ENCODE assay signal across 17 cellular contexts in the genomic region with DNA sequence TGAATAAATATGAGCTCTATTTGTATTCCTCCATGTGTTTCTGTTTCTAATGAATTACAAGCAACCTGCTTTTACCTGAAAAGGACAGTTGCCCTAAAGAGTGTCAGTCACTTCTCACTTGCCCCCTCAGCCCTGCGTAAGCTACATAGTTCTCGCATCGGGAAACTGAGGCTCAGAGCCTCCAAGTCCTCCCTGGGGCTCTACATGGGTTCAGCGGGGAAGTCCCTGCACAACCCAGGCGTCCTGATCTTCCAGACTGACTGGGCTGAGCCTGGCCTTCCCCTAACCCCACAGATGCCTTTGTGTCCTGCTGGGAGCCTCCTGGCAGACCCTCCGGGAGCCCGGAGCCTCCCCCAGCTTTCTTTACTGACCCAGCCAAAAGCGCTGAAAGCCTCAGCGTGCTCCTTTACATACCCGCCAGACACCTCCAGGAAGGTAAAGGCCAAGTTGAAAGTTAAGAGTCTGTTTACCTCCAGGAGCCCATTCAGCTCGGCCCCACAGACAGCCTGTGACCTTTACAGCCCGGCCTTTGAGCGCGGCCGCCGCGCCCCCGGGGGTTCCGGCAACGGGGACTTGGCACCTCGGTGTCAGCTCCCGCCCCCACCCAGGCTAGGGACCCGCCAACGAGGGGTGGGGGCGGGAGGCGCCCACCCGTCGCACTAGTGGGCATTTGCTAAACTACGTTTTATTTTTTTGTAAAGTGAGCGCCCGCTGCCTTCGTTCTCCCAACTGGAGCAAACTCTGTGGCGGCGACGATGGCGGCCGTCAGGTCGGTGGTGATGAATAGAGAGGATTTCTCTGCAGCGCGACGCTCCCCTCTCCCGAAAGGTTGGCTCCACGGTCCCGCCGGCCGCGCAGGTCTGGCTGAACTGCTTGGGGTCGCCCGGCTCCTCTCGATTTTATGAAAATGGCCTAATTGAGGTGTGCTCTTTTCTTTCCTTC. TPM values are rescaled to one million over a fixed set of nuclear protein-coding genes. Genes with fewer than 3 reads are reported as not detected.
DNase-seq lines count a peak whose midpoint lies in the region; ATAC-seq, FAIRE-seq and TF ChIP-seq lines count a peak whose summit lies in the region.
"Had no signal": no experiment of that assay in that cellular context is flagged by ENCODE, and none has a peak within 500 bp of the region (broad histone marks: within the 10 kb centered on the region; RNA-seq: fewer than 3 reads in every experiment).

No MANE protein-coding gene starts in this region.

- TF ChIP-seq CTCF in Calu3 (IDR thresholded peaks at IDR 0.05; ENCODE audit: unreplicated experiment) (no peak), K562 (IDR thresholded peaks at IDR 0.05 in 2 of 3, conservative IDR thresholded peaks at IDR 0.05 in 1 of 3; ENCODE audit: insufficient read depth in 2 of 3, low read depth in 1 of 3, low read length in 3 of 3) (no peak)

- H3K4me3 ChIP-seq in HUES6 (ENCODE audit: low read depth, low read length) (peak overlapping the region; percentile 34; the same call in 1 of the 2 replicates), K562 (no peak overlapping the region)
- H3K4me3 ChIP-seq: cardiac muscle cell, right atrium auricular region had no signal

- H3K9me3 ChIP-seq in HUES6 (ENCODE audit: control insufficient read depth, insufficient read depth, low read depth, low read length) = no peaks in the 10 kb centered on the region
- H3K9me3 ChIP-seq in K562 (replicated peaks; ENCODE audit: control insufficient read depth, insufficient read depth, low read depth, low read length) = no peaks in the 10 kb centered on the region
- H3K9me3 ChIP-seq: right atrium auricular region had no signal

- peaks cover 28% of the 10 kb centered on the region; the same call in 1 of the 2 replicates for H3K4me1 ChIP-seq in HUES6 (ENCODE audit: control insufficient read depth, insufficient read depth, low read length)
- H3K4me1 ChIP-seq in K562 (replicated peaks in 1 of 2; ENCODE audit: control insufficient read depth in 2 of 2, insufficient read depth in 2 of 2, low read length in 2 of 2) = peaks cover 0 to 17% of the 10 kb centered on the region in 2 experiments; a peak in 2 of 5 replicates

- H3K36me3 Mint-ChIP-seq in Calu3 (ENCODE audit: insufficient read depth, unreplicated experiment) = peaks cover 9% of the 10 kb centered on the region
- H3K36me3 Mint-ChIP-seq in naive thymus-derived CD8-positive, alpha-beta T cell = peaks cover 0 to 12% (median 9%) of the 10 kb centered on the region in 3 donors
- H3K36me3 Mint-ChIP-seq: activated CD4-positive, alpha-beta memory T cell treated with anti-CD3 and anti-CD28 coated beads for 36 hours; CD4-positive, CD25-positive, alpha-beta regulatory T cell had no signal

- peak; percentile 37; the same call in 1 of the 3 replicates for ATAC-seq in K562
- no peak for ATAC-seq in naive thymus-derived CD8-positive, alpha-beta T cell
- ATAC-seq in HG03196 (IDR thresholded peaks at IDR 0.05; ENCODE audit: unreplicated experiment) = no peak
- no peak for ATAC-seq in GM21360 (IDR thresholded peaks at IDR 0.05; ENCODE audit: unreplicated experiment)

- BruUV-seq in Calu3 (replicated peaks; lab: Mats Ljungman, UMichigan) (no TSS peak), K562 (replicated peaks; lab: Mats Ljungman, UMichigan) (no TSS peak)

- no peaks in the 10 kb centered on the region for H3K9me1 ChIP-seq in K562 (ENCODE audit: control insufficient read depth, insufficient read depth, low read length)

- H3K36me3 ChIP-seq in HUES6 (ENCODE audit: control insufficient read depth, insufficient read depth, low read length) = no peaks in the 10 kb centered on the region
- no peaks in the 10 kb centered on the region for H3K36me3 ChIP-seq in K562 (ENCODE audit: control insufficient read depth, insufficient read depth, low read length)
- H3K36me3 ChIP-seq: cardiac muscle cell, right atrium auricular region had no signal

- DNase-seq in Calu3 (no peak), K562 (ENCODE audit: extremely low read depth in 1 of 4, low spot score in 3 of 4) (no peak), OCI-M1 (lab: John Stamatoyannopoulos, UW) (no peak)
- no peak for DNase-seq in naive thymus-derived CD8-positive, alpha-beta T cell
- DNase-seq: activated CD4-positive, alpha-beta memory T cell treated with anti-CD3 and anti-CD28 coated beads for 36 hours; activated naive CD4-positive, alpha-beta T cell treated with Interleukin-2 at 50 U/mL for 16 hours; CD4-positive, CD25-positive, alpha-beta regulatory T cell; NCI-H510A treated with DMSO at 0.1 percent for 48 hours; RPMI8226; stimulated activated CD4-positive, alpha-beta T cell treated with anti-CD3 and anti-CD28 coated beads, Interleukin-4, amount 100 ng/mL, for 4 hours; stimulated activated naive CD4-positive, alpha-beta T cell; T-helper 9 cell had no signal

- no peaks in the 10 kb centered on the region for H3K79me2 ChIP-seq in K562 (ENCODE audit: control insufficient read depth, insufficient read depth, low read length)

- TF ChIP-seq RAD21 in K562 (CRISPR knock-in tag; conservative IDR thresholded peaks at IDR 0.05 in 1 of 2, IDR thresholded peaks at IDR 0.05 in 1 of 2) = no peak

- no peak for TF ChIP-seq POLR2A in K562 (conservative IDR thresholded peaks at IDR 0.05)

- POLR2A ChIA-PET in K562 (lab: Yijun Ruan, JAX) = interaction anchor here (0.7 kb wide), 1 partner anchor 211 kb away, joined by 3 read pairs; a partner anchor contains a TSS
- POLR2A ChIA-PET in naive thymus-derived CD8-positive, alpha-beta T cell (lab: Charles Lee) = interaction anchor here (0.7 to 1.1 kb wide), 3 partner anchors 10 to 18 kb away, joined by 3 to 4 read pairs (median 3); a partner anchor contains a TSS

- H3K4me3 Mint-ChIP-seq in Calu3 (ENCODE audit: low read depth, unreplicated experiment) = peak overlapping the region; percentile 9
- peak overlapping the region in 9 of 10 donors; percentile 34 to 80 (median 64) for H3K4me3 Mint-ChIP-seq in naive thymus-derived CD8-positive, alpha-beta T cell
- H3K4me3 Mint-ChIP-seq: activated CD4-positive, alpha-beta memory T cell treated with anti-CD3 and anti-CD28 coated beads for 36 hours had no signal

- H3K4me1 Mint-ChIP-seq in Calu3 (ENCODE audit: low read depth, unreplicated experiment) = peaks cover 20% of the 10 kb centered on the region
- H3K4me1 Mint-ChIP-seq in naive thymus-derived CD8-positive, alpha-beta T cell = peaks cover 21 to 34% (median 23%) of the 10 kb centered on the region in 4 donors

- no peaks in the 10 kb centered on the region; the same call in none of the 2 replicates for H4K20me1 ChIP-seq in K562 (replicated peaks; ENCODE audit: control insufficient read depth, insufficient read depth, low read length)

- H3K27me3 ChIP-seq in HUES6 (ENCODE audit: control insufficient read depth, insufficient read depth, low read length) (peaks cover 100% of the 10 kb centered on the region), K562 (ENCODE audit: control insufficient read depth in 2 of 2, insufficient read depth in 2 of 2, low read length in 2 of 2) (peaks cover 52 to 75% of the 10 kb centered on the region in 2 experiments)

- H3K9me3 Mint-ChIP-seq in Calu3 (ENCODE audit: low read depth, unreplicated experiment) = no peaks in the 10 kb centered on the region
- no peaks in the 10 kb centered on the region for H3K9me3 Mint-ChIP-seq in naive thymus-derived CD8-positive, alpha-beta T cell
- H3K9me3 Mint-ChIP-seq: activated CD4-positive, alpha-beta memory T cell treated with anti-CD3 and anti-CD28 coated beads for 36 hours had no signal

- H2AFZ ChIP-seq in K562 (ENCODE audit: low read depth, low read length) = no peak overlapping the region

- intact Hi-C loops in Calu3 (cut with micrococcal nuclease; ENCODE audit: unreplicated experiment) (no loop called here), K562 (cut with micrococcal nuclease) (no loop called here)

- peak overlapping the region; percentile 36 for H3K9ac ChIP-seq in HUES6 (ENCODE audit: low read length)
- no peak overlapping the region for H3K9ac ChIP-seq in K562 (ENCODE audit: insufficient read depth in 1 of 2, low read depth in 2 of 2, low read length in 2 of 2)

- H3K4me2 ChIP-seq in K562 (ENCODE audit: insufficient read depth, low read length) = no peak overlapping the region

- peaks cover 92% of the 10 kb centered on the region for H3K27me3 Mint-ChIP-seq in Calu3 (ENCODE audit: unreplicated experiment)
- H3K27me3 Mint-ChIP-seq in naive thymus-derived CD8-positive, alpha-beta T cell = peaks cover 54 to 99% (median 84%) of the 10 kb centered on the region in 5 donors

- in situ Hi-C loops in K562 (cut with MboI) = no loop called here

- CTCF ChIA-PET in Calu3 (lab: Charles Lee) = interaction anchor here (0.5 to 0.8 kb wide), 2 partner anchors 54 to 306 kb away, joined by 3 to 4 read pairs; no protein-coding TSS in a partner anchor
- CTCF ChIA-PET in K562 (lab: Yijun Ruan, JAX; ENCODE audit: low intra/inter-chr PET ratio) = interaction anchor here (0.5 kb wide), 1 partner anchor 141 kb away, joined by 3 read pairs; no protein-coding TSS in a partner anchor

- H3K27ac ChIP-seq in HUES6 (ENCODE audit: low read depth, low read length) (no peak overlapping the region), K562 (ENCODE audit: extremely low read depth, low read depth, low read length) (no peak overlapping the region)
- H3K27ac ChIP-seq: cardiac muscle cell, right atrium auricular region had no signal

- no peak for TF ChIP-seq EP300 in K562 (IDR thresholded peaks at IDR 0.05; ENCODE audit: low read length)

- WGBS in K562 (ENCODE audit: insufficient coverage, low coverage, missing lambda C conversion rate) = 4% methylated on average over 43 of the region's 50 CpGs

- no peak for FAIRE-seq in K562 (lab: Jason Lieb, UNC)

- no peak overlapping the region for H3K27ac Mint-ChIP-seq in Calu3 (ENCODE audit: unreplicated experiment)
- H3K27ac Mint-ChIP-seq in naive thymus-derived CD8-positive, alpha-beta T cell = no peak overlapping the region
- H3K27ac Mint-ChIP-seq: activated CD4-positive, alpha-beta memory T cell treated with anti-CD3 and anti-CD28 coated beads for 36 hours had no signal

RNA-seq across cellular contexts. Expression of a gene that starts 4.4 kb away (rescaled TPM):
- total RNA-seq in Calu3 (2022) (1.1 and 1.9 TPM in 2 replicates), K562 (2014; rRNA removed) (not detected in 2 replicates), K562 (2014; rRNA removed; fragmentation: Illumina TruSeq; extraction: Trizol) (not detected in 2 replicates), K562 (2015; rRNA removed; fragmentation: Illumina TruSeq; extraction: Trizol) (not detected in 2 replicates), K562 (2021) (not detected in 2 replicates)
- not detected in 2 replicates for total RNA-seq in K562 (2011; cell fraction: chromatin; rRNA removed; ENCODE audit: low replicate concordance)
- total RNA-seq in K562 (2011; cell fraction: nucleolus; rRNA removed) = not detected in 2 replicates
- not detected in 2 replicates for total RNA-seq in K562 (2011; cell fraction: nucleoplasm; rRNA removed)
- polyA plus RNA-seq in K562 (2011; rRNA removed) (0.01 TPM in 1 of 2 replicates, not detected in the other), K562 (2014; fragmentation: Illumina TruSeq; extraction: Trizol) (not detected in 2 replicates), K562 (2014; fragmentation: Nextera tagmentation; extraction: Ambion mirVana) (not detected), K562 (2014; rRNA removed) (not detected in 2 replicates)
- 0.03 TPM in 1 of 2 replicates, not detected in the other for polyA plus RNA-seq in K562 (2011; cell fraction: cytosol; rRNA removed)
- not detected in 2 replicates for polyA plus RNA-seq in K562 (2011; cell fraction: nucleus; rRNA removed)
- polyA plus RNA-seq in K562 (2012) = not detected in 2 replicates
- polyA minus RNA-seq in K562 (2011; rRNA and poly(A)+ RNA removed) = not detected in 2 replicates
- not detected in 2 replicates for polyA minus RNA-seq in K562 (2011; cell fraction: cytosol; rRNA and poly(A)+ RNA removed)
- polyA minus RNA-seq in K562 (2011; cell fraction: nucleus; rRNA and poly(A)+ RNA removed) = not detected in 2 replicates
- not detected for total RNA-seq in naive thymus-derived CD8-positive, alpha-beta T cell
- not detected for polyA plus RNA-seq in naive thymus-derived CD8-positive, alpha-beta T cell
- total RNA-seq: activated CD4-positive, alpha-beta memory T cell treated with anti-CD3 and anti-CD28 coated beads for 36 hours; cardiac muscle cell; CD4-positive, CD25-positive, alpha-beta regulatory T cell; right atrium auricular region had no signal
- polyA plus RNA-seq: cardiac muscle cell; CD4-positive, CD25-positive, alpha-beta regulatory T cell had no signal

RNA-seq across cellular contexts. Expression of a gene that starts 10.0 kb away (rescaled TPM):
- not detected in 2 replicates for total RNA-seq in Calu3 (2022)
- total RNA-seq in K562 (2011; cell fraction: chromatin; rRNA removed; ENCODE audit: low replicate concordance) = not detected in 2 replicates
- not detected in 2 replicates for total RNA-seq in K562 (2011; cell fraction: nucleolus; rRNA removed)
- not detected in 2 replicates for total RNA-seq in K562 (2011; cell fraction: nucleoplasm; rRNA removed)
- not detected in 2 replicates for total RNA-seq in K562 (2014; rRNA removed)
- total RNA-seq in K562 (2014; rRNA removed; fragmentation: Illumina TruSeq; extraction: Trizol) = not detected in 2 replicates
- total RNA-seq in K562 (2015; rRNA removed; fragmentation: Illumina TruSeq; extraction: Trizol) = not detected in 2 replicates
- not detected in 2 replicates for total RNA-seq in K562 (2021)
- not detected in 2 replicates for polyA plus RNA-seq in K562 (2011; rRNA removed)
- not detected in 2 replicates for polyA plus RNA-seq in K562 (2011; cell fraction: cytosol; rRNA removed)
- polyA plus RNA-seq in K562 (2011; cell fraction: nucleus; rRNA removed) = not detected in 2 replicates
- not detected in 2 replicates for polyA plus RNA-seq in K562 (2012)
- not detected in 2 replicates for polyA plus RNA-seq in K562 (2014; fragmentation: Illumina TruSeq; extraction: Trizol)
- polyA plus RNA-seq in K562 (2014; fragmentation: Nextera tagmentation; extraction: Ambion mirVana) = not detected
- not detected in 2 replicates for polyA plus RNA-seq in K562 (2014; rRNA removed)
- not detected in 2 replicates for polyA minus RNA-seq in K562 (2011; rRNA and poly(A)+ RNA removed)
- polyA minus RNA-seq in K562 (2011; cell fraction: cytosol; rRNA and poly(A)+ RNA removed) = not detected in 2 replicates
- polyA minus RNA-seq in K562 (2011; cell fraction: nucleus; rRNA and poly(A)+ RNA removed) = not detected in 2 replicates
- total RNA-seq in naive thymus-derived CD8-positive, alpha-beta T cell = not detected
- polyA plus RNA-seq in naive thymus-derived CD8-positive, alpha-beta T cell = not detected
- total RNA-seq: activated CD4-positive, alpha-beta memory T cell treated with anti-CD3 and anti-CD28 coated beads for 36 hours; cardiac muscle cell; CD4-positive, CD25-positive, alpha-beta regulatory T cell; right atrium auricular region had no signal
- polyA plus RNA-seq: cardiac muscle cell; CD4-positive, CD25-positive, alpha-beta regulatory T cell had no signal

RNA-seq across cellular contexts. Expression of a gene that starts 10.6 kb away (rescaled TPM):
- not detected in 2 replicates for total RNA-seq in Calu3 (2022)
- total RNA-seq in K562 (2011; cell fraction: chromatin; rRNA removed; ENCODE audit: low replicate concordance) = not detected in 2 replicates
- not detected in 2 replicates for total RNA-seq in K562 (2011; cell fraction: nucleolus; rRNA removed)
- total RNA-seq in K562 (2011; cell fraction: nucleoplasm; rRNA removed) = not detected in 2 replicates
- total RNA-seq in K562 (2014; rRNA removed) = not detected in 2 replicates
- not detected in 2 replicates for total RNA-seq in K562 (2014; rRNA removed; fragmentation: Illumina TruSeq; extraction: Trizol)
- total RNA-seq in K562 (2015; rRNA removed; fragmentation: Illumina TruSeq; extraction: Trizol) = not detected in 2 replicates
- not detected in 2 replicates for total RNA-seq in K562 (2021)
- polyA plus RNA-seq in K562 (2011; rRNA removed) = not detected in 2 replicates
- not detected in 2 replicates for polyA plus RNA-seq in K562 (2011; cell fraction: cytosol; rRNA removed)
- polyA plus RNA-seq in K562 (2011; cell fraction: nucleus; rRNA removed) = not detected in 2 replicates
- not detected in 2 replicates for polyA plus RNA-seq in K562 (2012)
- not detected in 2 replicates for polyA plus RNA-seq in K562 (2014; fragmentation: Illumina TruSeq; extraction: Trizol)
- polyA plus RNA-seq in K562 (2014; fragmentation: Nextera tagmentation; extraction: Ambion mirVana) = not detected
- not detected in 2 replicates for polyA plus RNA-seq in K562 (2014; rRNA removed)
- not detected in 2 replicates for polyA minus RNA-seq in K562 (2011; rRNA and poly(A)+ RNA removed)
- not detected in 2 replicates for polyA minus RNA-seq in K562 (2011; cell fraction: cytosol; rRNA and poly(A)+ RNA removed)
- not detected in 2 replicates for polyA minus RNA-seq in K562 (2011; cell fraction: nucleus; rRNA and poly(A)+ RNA removed)
- total RNA-seq in naive thymus-derived CD8-positive, alpha-beta T cell = not detected
- not detected for polyA plus RNA-seq in naive thymus-derived CD8-positive, alpha-beta T cell
- total RNA-seq: activated CD4-positive, alpha-beta memory T cell treated with anti-CD3 and anti-CD28 coated beads for 36 hours; cardiac muscle cell; CD4-positive, CD25-positive, alpha-beta regulatory T cell; right atrium auricular region had no signal
- polyA plus RNA-seq: cardiac muscle cell; CD4-positive, CD25-positive, alpha-beta regulatory T cell had no signal
